Comparison of ENCODE assay signal across 24 cellular contexts in the genomic region with DNA sequence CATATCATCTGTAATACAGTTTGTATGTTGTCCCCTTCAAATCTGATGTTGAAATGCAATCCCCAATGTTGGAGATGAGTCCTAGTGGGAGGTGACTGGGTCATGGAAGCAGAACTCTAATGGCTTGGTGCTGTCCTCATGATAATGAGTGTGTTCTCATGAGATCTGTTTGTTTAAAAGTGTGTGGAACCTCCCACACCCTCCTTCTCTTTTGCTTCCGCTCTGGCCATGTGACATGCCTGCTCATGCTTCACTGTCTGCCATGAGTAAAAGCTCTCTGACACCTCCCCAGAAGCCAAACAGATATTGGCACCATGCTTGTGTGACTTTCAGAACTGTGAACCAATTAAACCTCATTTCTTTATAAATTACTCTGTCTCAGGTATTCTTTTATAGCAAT.
DNase-seq lines count a peak whose midpoint lies in the region; ATAC-seq, FAIRE-seq and TF ChIP-seq lines count a peak whose summit lies in the region.
"Had no signal": no experiment of that assay in that cellular context is flagged by ENCODE, and none has a peak within 500 bp of the region (broad histone marks: within the 10 kb centered on the region; RNA-seq: fewer than 3 reads in every experiment).

No MANE protein-coding gene starts in this region.

- CTCF ChIA-PET in activated naive CD4-positive, alpha-beta T cell treated with anti-CD3 and anti-CD28 coated beads for 36 hours (lab: Charles Lee), result interaction anchor here (0.7 kb wide), 1 partner anchor 353 kb away, joined by 3 read pairs; no protein-coding TSS in a partner anchor
- CTCF ChIA-PET in K562 (lab: Yijun Ruan, JAX; ENCODE audit: low intra/inter-chr PET ratio), result no interaction called here

- H3K4me1 ChIP-seq in K562 (replicated peaks in 1 of 2; ENCODE audit: control insufficient read depth in 2 of 2, insufficient read depth in 2 of 2, low read length in 2 of 2) (no peaks in the 10 kb centered on the region), keratinocyte (ENCODE audit: control insufficient read depth, extremely low read depth, insufficient read depth, low read length) (peaks cover 2% of the 10 kb centered on the region), upper lobe of right lung (no peaks in the 10 kb centered on the region)
- H3K4me1 ChIP-seq: A549 had no signal

- peaks cover 58% of the 10 kb centered on the region for H3K4me1 Mint-ChIP-seq in activated naive CD4-positive, alpha-beta T cell treated with anti-CD3 and anti-CD28 coated beads for 36 hours (ENCODE audit: low read depth)

- no peaks in the 10 kb centered on the region for H4K20me1 ChIP-seq in K562 (replicated peaks; ENCODE audit: control insufficient read depth, insufficient read depth, low read length)
- H4K20me1 ChIP-seq in keratinocyte (ENCODE audit: control insufficient read depth, extremely low read depth, insufficient read depth, low read length), result no peaks in the 10 kb centered on the region
- H4K20me1 ChIP-seq: BLaER1 had no signal

- peaks cover 14% of the 10 kb centered on the region for H3K36me3 Mint-ChIP-seq in activated naive CD4-positive, alpha-beta T cell treated with anti-CD3 and anti-CD28 coated beads for 36 hours (ENCODE audit: low read depth)
- H3K36me3 Mint-ChIP-seq: CD14-positive monocyte had no signal

- in situ Hi-C loops in K562 (cut with MboI), result no loop called here

- no peak overlapping the region for H2AFZ ChIP-seq in K562 (ENCODE audit: low read depth, low read length)
- H2AFZ ChIP-seq in keratinocyte (ENCODE audit: control insufficient read depth, low read length), result peak overlapping the region; percentile 35
- H2AFZ ChIP-seq: GM23248 had no signal

- TF ChIP-seq CTCF in K562 (IDR thresholded peaks at IDR 0.05 in 2 of 3, conservative IDR thresholded peaks at IDR 0.05 in 1 of 3; ENCODE audit: insufficient read depth in 2 of 3, low read depth in 1 of 3, low read length in 3 of 3), result no peak
- TF ChIP-seq CTCF in keratinocyte (optimal IDR thresholded peaks at IDR 0.05 in 1 of 3, IDR thresholded peaks at IDR 0.05 in 1 of 3, conservative IDR thresholded peaks at IDR 0.05 in 1 of 3; ENCODE audit: extremely low read depth in 1 of 3, insufficient read depth in 2 of 3, low read length in 3 of 3), result no peak
- TF ChIP-seq CTCF in upper lobe of right lung (IDR thresholded peaks at IDR 0.05), result no peak

- H3K9me1 ChIP-seq in K562 (ENCODE audit: control insufficient read depth, insufficient read depth, low read length) (no peaks in the 10 kb centered on the region), keratinocyte (ENCODE audit: control insufficient read depth, extremely low read depth, insufficient read depth, low read length) (no peaks in the 10 kb centered on the region)

- H3K27me3 ChIP-seq in K562 (ENCODE audit: control insufficient read depth in 2 of 2, insufficient read depth in 2 of 2, low read length in 2 of 2), result no peaks in the 10 kb centered on the region
- no peaks in the 10 kb centered on the region for H3K27me3 ChIP-seq in keratinocyte (ENCODE audit: control insufficient read depth, extremely low read depth, insufficient read depth, low read length)
- H3K27me3 ChIP-seq in upper lobe of right lung, result no peaks in the 10 kb centered on the region
- H3K27me3 ChIP-seq: BLaER1 had no signal

- H3K36me3 ChIP-seq in K562 (ENCODE audit: control insufficient read depth, insufficient read depth, low read length), result no peaks in the 10 kb centered on the region
- no peaks in the 10 kb centered on the region for H3K36me3 ChIP-seq in keratinocyte (ENCODE audit: control insufficient read depth in 2 of 2, extremely low read depth in 1 of 2, insufficient read depth in 2 of 2, low read length in 2 of 2)
- no peaks in the 10 kb centered on the region for H3K36me3 ChIP-seq in upper lobe of right lung
- H3K36me3 ChIP-seq: BLaER1 had no signal

- no peak; the same call in 2 of the 3 replicates for ATAC-seq in K562
- peak; percentile 46 for ATAC-seq in upper lobe of right lung
- no peak for ATAC-seq in GM19395 (IDR thresholded peaks at IDR 0.05; ENCODE audit: unreplicated experiment)
- ATAC-seq: A549; CD8-positive, alpha-beta T cell; HepG2 had no signal

- H3K9me3 ChIP-seq in K562 (replicated peaks; ENCODE audit: control insufficient read depth, insufficient read depth, low read depth, low read length) (no peaks in the 10 kb centered on the region), keratinocyte (ENCODE audit: control insufficient read depth, low read depth, low read length) (no peaks in the 10 kb centered on the region), upper lobe of right lung (no peaks in the 10 kb centered on the region)
- H3K9me3 ChIP-seq: A549 had no signal

- no peak overlapping the region for H3K4me2 ChIP-seq in K562 (ENCODE audit: insufficient read depth, low read length)
- H3K4me2 ChIP-seq in keratinocyte (ENCODE audit: control insufficient read depth, extremely low read depth, insufficient read depth, low read depth, low read length), result no peak overlapping the region
- H3K4me2 ChIP-seq: A549, BLaER1 had no signal

- intact Hi-C loops in activated naive CD4-positive, alpha-beta T cell treated with anti-CD3 and anti-CD28 coated beads for 36 hours (cut with micrococcal nuclease), result loop anchor here (5.0 kb wide), 1 partner anchor 72 kb away; no protein-coding TSS in a partner anchor
- intact Hi-C loops in K562 (cut with micrococcal nuclease) (no loop called here), upper lobe of right lung (cut with DNase I) (no loop called here)

- H3K9me3 Mint-ChIP-seq in activated naive CD4-positive, alpha-beta T cell treated with anti-CD3 and anti-CD28 coated beads for 36 hours, result peaks cover 9% of the 10 kb centered on the region

- TF ChIP-seq RAD21 in K562 (CRISPR knock-in tag; conservative IDR thresholded peaks at IDR 0.05 in 1 of 2, IDR thresholded peaks at IDR 0.05 in 1 of 2), result no peak

- TF ChIP-seq EP300 in K562 (IDR thresholded peaks at IDR 0.05; ENCODE audit: low read length), result no peak

- POLR2A ChIA-PET in K562 (lab: Yijun Ruan, JAX), result no interaction called here

- H3K79me2 ChIP-seq in K562 (ENCODE audit: control insufficient read depth, insufficient read depth, low read length) (no peaks in the 10 kb centered on the region), keratinocyte (ENCODE audit: control insufficient read depth, insufficient read depth, low read length) (no peaks in the 10 kb centered on the region)

- H3K27ac ChIP-seq in K562 (ENCODE audit: extremely low read depth, low read depth, low read length) (no peak overlapping the region), keratinocyte (ENCODE audit: control insufficient read depth, insufficient read depth, low read length) (no peak overlapping the region), upper lobe of right lung (no peak overlapping the region)
- H3K27ac ChIP-seq: 22Rv1, A549, BLaER1, GM23248, HL-60 had no signal

- FAIRE-seq in K562 (lab: Jason Lieb, UNC), result no peak
- FAIRE-seq in keratinocyte (lab: Jason Lieb, UNC), result peak; percentile 34
- FAIRE-seq: A549, GM12891, GM19239, HepG2, HTR-8/SVneo had no signal

- 20% methylated on average over 1 of the region's 1 CpG for WGBS in K562 (ENCODE audit: insufficient coverage, low coverage, missing lambda C conversion rate)

- dilution Hi-C loops in keratinocyte (cut with MboI; ENCODE audit: extremely low pct_ligation_motif_present, low sequenced_read_pairs), result no loop called here

- H3K9ac ChIP-seq in K562 (ENCODE audit: insufficient read depth in 1 of 2, low read depth in 2 of 2, low read length in 2 of 2) (no peak overlapping the region), keratinocyte (ENCODE audit: control insufficient read depth, extremely low read depth, insufficient read depth, low read length) (no peak overlapping the region)
- H3K9ac ChIP-seq: BLaER1, GM23248 had no signal

- no peak overlapping the region for H3K4me3 Mint-ChIP-seq in activated naive CD4-positive, alpha-beta T cell treated with anti-CD3 and anti-CD28 coated beads for 36 hours
- H3K4me3 Mint-ChIP-seq: CD14-positive monocyte; CD8-positive, alpha-beta T cell had no signal

- peak; percentile 19 for DNase-seq in activated naive CD4-positive, alpha-beta T cell treated with anti-CD3 and anti-CD28 coated beads for 36 hours
- DNase-seq in activated naive CD4-positive, alpha-beta T cell (lab: John Stamatoyannopoulos, UW), result no peak
- DNase-seq in K562 (ENCODE audit: extremely low read depth in 1 of 4, low spot score in 3 of 4), result peak in 1 of 4 experiments; percentile 15
- no peak for DNase-seq in keratinocyte (ENCODE audit: low read depth, low spot score)
- no peak for DNase-seq in upper lobe of right lung
- no peak for DNase-seq in NCI-H2107 treated with DMSO at 0.1 percent for 48 hours (lab: John Stamatoyannopoulos, UW; ENCODE audit: unreplicated experiment)
- no peak for DNase-seq in NCI-H2196 treated with DMSO at 0.1 percent for 48 hours (lab: John Stamatoyannopoulos, UW; ENCODE audit: unreplicated experiment)
- DNase-seq: AML-193; Calu3; CD8-positive, alpha-beta T cell; DND-41; EL; GM23248; HCEC 1CT had no signal

- BruUV-seq in K562 (replicated peaks; lab: Mats Ljungman, UMichigan), result no TSS peak

- no peak for TF ChIP-seq POLR2A in K562 (conservative IDR thresholded peaks at IDR 0.05)

- H3K27ac Mint-ChIP-seq in activated naive CD4-positive, alpha-beta T cell treated with anti-CD3 and anti-CD28 coated beads for 36 hours, result no peak overlapping the region
- H3K27ac Mint-ChIP-seq: CD14-positive monocyte; CD8-positive, alpha-beta T cell had no signal

- H3K4me3 ChIP-seq in K562 (no peak overlapping the region), keratinocyte (ENCODE audit: control insufficient read depth in 2 of 3, extremely low read depth in 1 of 3, insufficient read depth in 2 of 3, low read depth in 1 of 3, low read length in 3 of 3) (no peak overlapping the region), upper lobe of right lung (no peak overlapping the region)
- H3K4me3 ChIP-seq: A549, BLaER1, GM23248 had no signal

- H3K27me3 Mint-ChIP-seq in activated naive CD4-positive, alpha-beta T cell treated with anti-CD3 and anti-CD28 coated beads for 36 hours (ENCODE audit: low read depth), result no peaks in the 10 kb centered on the region

TF ChIP-seq in K562, 482 proteins besides CTCF, POLR2A, EP300 and RAD21 (continues in another document):
- TF ChIP-seq ESRRB (CRISPR knock-in tag; IDR thresholded peaks at IDR 0.05; ENCODE audit: borderline replicate concordance), result no peak
- no peak for TF ChIP-seq CBX2 (IDR thresholded peaks at IDR 0.05; ENCODE audit: insufficient read depth, low read length, poor library complexity, severe bottlenecking)
- peak; percentile 36; the same call in 1 of the 2 replicates for TF ChIP-seq L3MBTL2 (IDR thresholded peaks at IDR 0.05)
- TF ChIP-seq NRF1 (conservative IDR thresholded peaks at IDR 0.05 in 1 of 2, IDR thresholded peaks at IDR 0.05 in 1 of 2), result no peak
- TF ChIP-seq, protein P1, sequence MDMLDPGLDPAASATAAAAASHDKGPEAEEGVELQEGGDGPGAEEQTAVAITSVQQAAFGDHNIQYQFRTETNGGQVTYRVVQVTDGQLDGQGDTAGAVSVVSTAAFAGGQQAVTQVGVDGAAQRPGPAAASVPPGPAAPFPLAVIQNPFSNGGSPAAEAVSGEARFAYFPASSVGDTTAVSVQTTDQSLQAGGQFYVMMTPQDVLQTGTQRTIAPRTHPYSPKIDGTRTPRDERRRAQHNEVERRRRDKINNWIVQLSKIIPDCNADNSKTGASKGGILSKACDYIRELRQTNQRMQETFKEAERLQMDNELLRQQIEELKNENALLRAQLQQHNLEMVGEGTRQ (CRISPR knock-in tag; IDR thresholded peaks at IDR 0.05), result 0 out of 2 replicates have a peak, but pooled peaks have one; percentile 25
- TF ChIP-seq CBFA2T3 (IDR thresholded peaks at IDR 0.05), result peak; percentile 19; the same call in 1 of the 2 replicates
